ENCODE assay signal across 27 cellular contexts in the genomic region with DNA sequence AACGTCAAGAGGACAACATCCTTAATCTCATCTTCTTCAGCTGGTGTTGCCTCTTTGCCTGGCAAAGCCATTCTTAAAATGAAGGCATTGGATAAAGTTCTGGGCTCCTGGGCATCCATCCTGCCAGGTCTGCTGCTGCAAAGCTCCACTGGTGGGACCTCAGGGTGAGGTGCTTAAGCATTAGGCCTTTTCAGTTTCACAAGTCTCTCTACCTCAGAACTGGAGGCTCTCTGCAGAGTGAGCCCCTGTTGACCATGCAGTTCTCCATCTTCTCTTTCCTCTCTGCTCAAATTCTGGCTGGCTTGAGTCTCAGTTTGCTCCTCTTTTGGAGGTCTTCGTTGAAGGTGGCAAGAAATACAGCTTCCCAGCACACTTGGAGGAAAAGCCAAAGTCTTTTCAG.
"Had no signal": no experiment of that assay in that cellular context is flagged by ENCODE, and none has a peak within 500 bp of the region (broad histone marks: within the 10 kb centered on the region; RNA-seq: fewer than 3 reads in every experiment).

No MANE protein-coding gene starts in this region.

- H3K4me3 Mint-ChIP-seq: activated CD4-positive, alpha-beta memory T cell treated with anti-CD3 and anti-CD28 coated beads for 36 hours; activated CD4-positive, alpha-beta T cell treated with anti-CD3 and anti-CD28 coated beads for 36 hours; activated CD4-positive, alpha-beta T cell treated with anti-CD3 and anti-CD28 coated beads, Interleukin-2, amount 10 ng/mL, durations not matched to agents 24 days and 14 days; activated naive CD4-positive, alpha-beta T cell treated with anti-CD3 and anti-CD28 coated beads, Interleukin-2, amount 10 ng/mL, durations not matched to agents 7 days and 5 days; activated naive CD8-positive, alpha-beta T cell treated with anti-CD3 and anti-CD28 coated beads, Interleukin-2, amount 10 ng/mL, durations not matched to agents 7 days and 5 days; activated T-cell treated with anti-CD3 and anti-CD28 coated beads, Interleukin-2, amount 50 U/mL, for 24 hours; activated T-cell treated with anti-CD3 and anti-CD28 coated beads, Interleukin-2, amount 50 U/mL, for 72 hours; brain had no signal

- H3K27me3 ChIP-seq: ascending aorta, breast epithelium, cardiac muscle cell, colonic mucosa, esophagus squamous epithelium had no signal

- H3K9me3 Mint-ChIP-seq: activated CD4-positive, alpha-beta memory T cell treated with anti-CD3 and anti-CD28 coated beads for 36 hours; activated CD4-positive, alpha-beta T cell treated with anti-CD3 and anti-CD28 coated beads, Interleukin-2, amount 10 ng/mL, durations not matched to agents 24 days and 14 days; activated naive CD4-positive, alpha-beta T cell treated with anti-CD3 and anti-CD28 coated beads, Interleukin-2, amount 10 ng/mL, durations not matched to agents 7 days and 5 days; activated naive CD4-positive, alpha-beta T cell treated with anti-CD3 and anti-CD28 coated beads, Interleukin-2, amount 50 U/mL, for 72 hours; activated naive CD8-positive, alpha-beta T cell treated with anti-CD3 and anti-CD28 coated beads, Interleukin-2, amount 10 ng/mL, durations not matched to agents 7 days and 5 days; activated T-cell treated with anti-CD3 and anti-CD28 coated beads, Interleukin-2, amount 50 U/mL, for 24 hours; activated T-cell treated with anti-CD3 and anti-CD28 coated beads, Interleukin-2, amount 50 U/mL, for 72 hours; brain had no signal

- DNase-seq: activated CD4-positive, alpha-beta memory T cell treated with anti-CD3 and anti-CD28 coated beads for 36 hours; activated CD4-positive, alpha-beta T cell treated with anti-CD3 and anti-CD28 coated beads for 36 hours; activated CD4-positive, alpha-beta T cell treated with anti-CD3 and anti-CD28 coated beads, Interleukin-2, amount 10 ng/mL, durations not matched to agents 24 days and 14 days; activated CD4-positive, CD25-positive, alpha-beta regulatory T cell; activated CD4-positive, CD25-positive, alpha-beta regulatory T cell treated with anti-CD3 and anti-CD28 coated beads, Interleukin-2, amount 50 U/mL, for 72 hours; activated CD8-positive, alpha-beta memory T cell treated with anti-CD3 and anti-CD28 coated beads, Interleukin-2, amount 50 U/mL, for 48 hours; activated gamma-delta T cell; activated naive CD4-positive, alpha-beta T cell; activated naive CD4-positive, alpha-beta T cell treated with anti-CD3 and anti-CD28 coated beads, Interleukin-2, amount 10 ng/mL, durations not matched to agents 7 days and 5 days; activated naive CD8-positive, alpha-beta T cell treated with anti-CD3 and anti-CD28 coated beads, Interleukin-2, amount 10 ng/mL, durations not matched to agents 7 days and 5 days; activated T-cell treated with anti-CD3 and anti-CD28 coated beads for 4 hours; activated T-cell treated with anti-CD3 and anti-CD28 coated beads, Interleukin-2, amount 50 U/mL, for 24 hours; activated T-cell treated with anti-CD3 and anti-CD28 coated beads, Interleukin-2, amount 50 U/mL, for 72 hours; central memory CD4-positive, alpha-beta T cell; cerebellar nuclear complex; colonic mucosa; effector CD8-positive, alpha-beta T cell; esophagus squamous epithelium; head of caudate nucleus; T-helper 1 cell; T-helper 2 cell had no signal

- H3K27me3 Mint-ChIP-seq: activated CD4-positive, alpha-beta T cell treated with anti-CD3 and anti-CD28 coated beads for 36 hours; activated T-cell treated with anti-CD3 and anti-CD28 coated beads, Interleukin-2, amount 50 U/mL, for 24 hours had no signal

- H3K27ac Mint-ChIP-seq: activated CD4-positive, alpha-beta memory T cell treated with anti-CD3 and anti-CD28 coated beads for 36 hours; activated CD4-positive, alpha-beta T cell treated with anti-CD3 and anti-CD28 coated beads for 36 hours; activated CD4-positive, alpha-beta T cell treated with anti-CD3 and anti-CD28 coated beads, Interleukin-2, amount 10 ng/mL, durations not matched to agents 24 days and 14 days; activated naive CD4-positive, alpha-beta T cell treated with anti-CD3 and anti-CD28 coated beads, Interleukin-2, amount 10 ng/mL, durations not matched to agents 7 days and 5 days; activated naive CD4-positive, alpha-beta T cell treated with anti-CD3 and anti-CD28 coated beads, Interleukin-2, amount 50 U/mL, for 72 hours; activated naive CD8-positive, alpha-beta T cell treated with anti-CD3 and anti-CD28 coated beads, Interleukin-2, amount 10 ng/mL, durations not matched to agents 7 days and 5 days; activated T-cell treated with anti-CD3 and anti-CD28 coated beads, Interleukin-2, amount 50 U/mL, for 24 hours; activated T-cell treated with anti-CD3 and anti-CD28 coated beads, Interleukin-2, amount 50 U/mL, for 72 hours; brain had no signal

- H3K36me3 ChIP-seq: ascending aorta, breast epithelium, cardiac muscle cell, colonic mucosa, esophagus squamous epithelium had no signal

- H3K27ac ChIP-seq: ascending aorta, breast epithelium, cardiac muscle cell, colonic mucosa, epithelial cell of prostate, esophagus squamous epithelium had no signal

- H3K9me3 ChIP-seq: ascending aorta, breast epithelium, colonic mucosa, esophagus squamous epithelium had no signal

- H3K4me1 Mint-ChIP-seq: activated CD4-positive, alpha-beta T cell treated with anti-CD3 and anti-CD28 coated beads for 36 hours; activated CD4-positive, alpha-beta T cell treated with anti-CD3 and anti-CD28 coated beads, Interleukin-2, amount 10 ng/mL, durations not matched to agents 24 days and 14 days; activated naive CD4-positive, alpha-beta T cell treated with anti-CD3 and anti-CD28 coated beads, Interleukin-2, amount 10 ng/mL, durations not matched to agents 7 days and 5 days; activated naive CD8-positive, alpha-beta T cell treated with anti-CD3 and anti-CD28 coated beads, Interleukin-2, amount 10 ng/mL, durations not matched to agents 7 days and 5 days; brain had no signal

- H3K4me3 ChIP-seq: ascending aorta, breast epithelium, cardiac muscle cell, colonic mucosa, esophagus squamous epithelium had no signal

- H3K4me1 ChIP-seq: ascending aorta, breast epithelium, colonic mucosa, esophagus squamous epithelium had no signal

- H3K36me3 Mint-ChIP-seq: activated CD4-positive, alpha-beta memory T cell treated with anti-CD3 and anti-CD28 coated beads for 36 hours; activated naive CD4-positive, alpha-beta T cell treated with anti-CD3 and anti-CD28 coated beads, Interleukin-2, amount 10 ng/mL, durations not matched to agents 7 days and 5 days; activated naive CD4-positive, alpha-beta T cell treated with anti-CD3 and anti-CD28 coated beads, Interleukin-2, amount 50 U/mL, for 72 hours; activated naive CD8-positive, alpha-beta T cell treated with anti-CD3 and anti-CD28 coated beads, Interleukin-2, amount 10 ng/mL, durations not matched to agents 7 days and 5 days; brain had no signal

- ATAC-seq: activated CD4-positive, alpha-beta T cell treated with anti-CD3 and anti-CD28 coated beads for 36 hours; activated naive CD4-positive, alpha-beta T cell treated with anti-CD3 and anti-CD28 coated beads, Interleukin-2, amount 50 U/mL, for 72 hours; activated T-cell treated with anti-CD3 and anti-CD28 coated beads, Interleukin-2, amount 50 U/mL, for 72 hours had no signal
